ENCODE assay signal across 15 cellular contexts in genomic region chr22:39188809-39189208, GRCh38. TPM values are rescaled to one million over a fixed set of nuclear protein-coding genes. Genes with fewer than 3 reads are reported as not detected.
DNase-seq lines count a peak whose midpoint lies in the region; ATAC-seq and TF ChIP-seq lines count a peak whose summit lies in the region.
"Had no signal": no experiment of that assay in that cellular context is flagged by ENCODE, and none has a peak within 500 bp of the region (broad histone marks: within the 10 kb centered on the region; RNA-seq: fewer than 3 reads in every experiment).

No MANE protein-coding gene starts in this region.

- H2BK15ac ChIP-seq in neuronal stem cell (ENCODE audit: low read length), result no peak overlapping the region

- H2AFZ ChIP-seq in neuronal stem cell (ENCODE audit: low read length), result no peak overlapping the region

- no peak overlapping the region for H3K4ac ChIP-seq in neuronal stem cell (ENCODE audit: low read length)

- no peak overlapping the region for H3K23ac ChIP-seq in neuronal stem cell (ENCODE audit: low read depth, low read length, poor library complexity)

- no peak overlapping the region for H3K4me3 ChIP-seq in RWPE2 (ENCODE audit: severe bottlenecking)
- no peak overlapping the region for H3K4me3 ChIP-seq in coronary artery
- no peak overlapping the region for H3K4me3 ChIP-seq in lower lobe of right lung
- H3K4me3 ChIP-seq in spleen, result no peak overlapping the region
- no peak overlapping the region for H3K4me3 ChIP-seq in left ventricle myocardium inferior
- H3K4me3 ChIP-seq in neuronal stem cell (ENCODE audit: low read length in 2 of 2), result no peak overlapping the region
- H3K4me3 ChIP-seq: BLaER1 treated with 17β-estradiol and CSF1 and Interleukin-3, amounts not matched to agents 10 nM and 100 nM had no signal

- H3K27me3 ChIP-seq in RWPE2 (ENCODE audit: insufficient read depth, poor library complexity, severe bottlenecking) (no peaks in the 10 kb centered on the region), lower lobe of right lung (ENCODE audit: low read depth) (no peaks in the 10 kb centered on the region), spleen (replicated peaks in 1 of 7) (peaks cover 0 to 7% (median 0%) of the 10 kb centered on the region in 7 donors), left ventricle myocardium inferior (ENCODE audit: low read depth) (no peaks in the 10 kb centered on the region), neuronal stem cell (ENCODE audit: control insufficient read depth in 3 of 3, insufficient read depth in 3 of 3, low read depth in 1 of 3, low read length in 3 of 3) (no peaks in the 10 kb centered on the region)
- H3K27me3 ChIP-seq: BLaER1 treated with 17β-estradiol and CSF1 and Interleukin-3, amounts not matched to agents 10 nM and 100 nM had no signal

- H3K4me1 ChIP-seq in RWPE2 (ENCODE audit: insufficient read depth, poor library complexity, severe bottlenecking) (no peaks in the 10 kb centered on the region), lower lobe of right lung (peaks cover 21% of the 10 kb centered on the region), spleen (peaks cover 0 to 13% (median 3%) of the 10 kb centered on the region in 6 donors), left ventricle myocardium inferior (peaks cover 25% of the 10 kb centered on the region), neuronal stem cell (ENCODE audit: control insufficient read depth in 2 of 2, insufficient read depth in 1 of 2, low read depth in 1 of 2, low read length in 2 of 2) (peaks cover 3 to 6% of the 10 kb centered on the region in 2 donors)

- H3K36me3 ChIP-seq in RWPE2 (ENCODE audit: low read depth) (no peaks in the 10 kb centered on the region), lower lobe of right lung (no peaks in the 10 kb centered on the region), spleen (no peaks in the 10 kb centered on the region), left ventricle myocardium inferior (no peaks in the 10 kb centered on the region), neuronal stem cell (replicated peaks in 1 of 2; ENCODE audit: control insufficient read depth in 2 of 2, insufficient read depth in 2 of 2, low read length in 2 of 2) (no peaks in the 10 kb centered on the region)
- H3K36me3 ChIP-seq: BLaER1 treated with 17β-estradiol and CSF1 and Interleukin-3, amounts not matched to agents 10 nM and 100 nM had no signal

- no peak overlapping the region for H2BK12ac ChIP-seq in neuronal stem cell (ENCODE audit: low read length)

- no peak overlapping the region for H3K14ac ChIP-seq in neuronal stem cell (ENCODE audit: low read length)

- no peak overlapping the region for H2BK120ac ChIP-seq in neuronal stem cell (ENCODE audit: low read depth, low read length)

- H3K4me2 ChIP-seq in neuronal stem cell (ENCODE audit: insufficient read depth, low read length, poor library complexity, severe bottlenecking), result no peak overlapping the region
- H3K4me2 ChIP-seq: BLaER1 treated with 17β-estradiol and CSF1 and Interleukin-3, amounts not matched to agents 10 nM and 100 nM had no signal

- no peak overlapping the region for H4K91ac ChIP-seq in neuronal stem cell (ENCODE audit: low read depth, low read length, poor library complexity)

- no peaks in the 10 kb centered on the region for H3K79me1 ChIP-seq in neuronal stem cell (ENCODE audit: low read depth, low read length)

- H4K8ac ChIP-seq in neuronal stem cell (ENCODE audit: low read depth, low read length), result no peak overlapping the region

- no peak overlapping the region for H2BK5ac ChIP-seq in neuronal stem cell (ENCODE audit: low read length)

- intact Hi-C loops in lower lobe of right lung (cut with DNase I), result no loop called here
- intact Hi-C loops in spleen (cut with DNase I; ENCODE audit: low total_unique reads), result no loop called here
- intact Hi-C loops in left ventricle myocardium inferior (cut with micrococcal nuclease), result no loop called here

- ATAC-seq in RWPE2 (ENCODE audit: low read depth) (no peak), lower lobe of right lung (no peak), HG03139 (IDR thresholded peaks at IDR 0.05; ENCODE audit: unreplicated experiment) (no peak)
- ATAC-seq: CD8-positive, alpha-beta T cell had no signal

- H3K27ac ChIP-seq in RWPE2 (ENCODE audit: poor library complexity, severe bottlenecking) (no peak overlapping the region), coronary artery (no peak overlapping the region), lower lobe of right lung (no peak overlapping the region), spleen (no peak overlapping the region), left ventricle myocardium inferior (replicated peaks) (no peak overlapping the region), neuronal stem cell (replicated peaks; ENCODE audit: low read length) (no peak overlapping the region)
- H3K27ac ChIP-seq: BLaER1 treated with 17β-estradiol and CSF1 and Interleukin-3, amounts not matched to agents 10 nM and 100 nM had no signal

- DNase-seq in RWPE2 (ENCODE audit: low spot score) (peak; percentile 2), coronary artery (ENCODE audit: low spot score) (peak; percentile 36), lower lobe of right lung (peak; percentile 2), spleen (peak; percentile 6), left ventricle myocardium inferior (no peak), neuronal stem cell (ENCODE audit: low spot score) (no peak)
- DNase-seq in activated naive CD4-positive, alpha-beta T cell treated with Interleukin-2 at 50 U/mL for 16 hours, result no peak
- DNase-seq: Calu3; CD8-positive, alpha-beta T cell; DMS79 treated with DMSO at 0.1 percent for 48 hours; H9; IMR-90 had no signal

- no peak for TF ChIP-seq POLR2A in spleen (IDR thresholded peaks at IDR 0.05)

- no peak overlapping the region for H3K18ac ChIP-seq in neuronal stem cell (ENCODE audit: low read length)

- TF ChIP-seq CTCF in RWPE2 (IDR thresholded peaks at IDR 0.05; ENCODE audit: poor library complexity, severe bottlenecking) (no peak), coronary artery (IDR thresholded peaks at IDR 0.05) (no peak), lower lobe of right lung (IDR thresholded peaks at IDR 0.05) (no peak), spleen (IDR thresholded peaks at IDR 0.05 in 8 of 11, conservative IDR thresholded peaks at IDR 0.05 in 3 of 11) (no peak), left ventricle myocardium inferior (IDR thresholded peaks at IDR 0.05; ENCODE audit: borderline replicate concordance) (no peak)

- WGBS in spleen, 5 donors, result 84 to 92% (median 85%) methylated on average over 10 of the region's 10 CpGs
- WGBS in neuronal stem cell (ENCODE audit: extremely low coverage in 2 of 2, insufficient read length in 2 of 2, insufficient replicate concordance in 1 of 2), 2 donors, result no CpG with 5 or more reads among the region's 10 CpGs

- no peak overlapping the region for H3K9ac ChIP-seq in neuronal stem cell (ENCODE audit: low read depth, low read length, poor library complexity)
- H3K9ac ChIP-seq: BLaER1 treated with 17β-estradiol and CSF1 and Interleukin-3, amounts not matched to agents 10 nM and 100 nM had no signal

- H2AK5ac ChIP-seq in neuronal stem cell (ENCODE audit: low read depth, low read length), result no peak overlapping the region

- H3K9me3 ChIP-seq in RWPE2 (ENCODE audit: severe bottlenecking), result peaks cover 4% of the 10 kb centered on the region
- peaks cover 2% of the 10 kb centered on the region for H3K9me3 ChIP-seq in lower lobe of right lung
- H3K9me3 ChIP-seq in spleen, result peaks cover 0 to 14% (median 4%) of the 10 kb centered on the region in 8 donors
- H3K9me3 ChIP-seq in left ventricle myocardium inferior (replicated peaks), result peaks cover 5% of the 10 kb centered on the region
- peaks cover 5 to 9% of the 10 kb centered on the region in 2 donors for H3K9me3 ChIP-seq in neuronal stem cell (replicated peaks in 1 of 2; ENCODE audit: control insufficient read depth in 2 of 2, insufficient read depth in 1 of 2, low read depth in 1 of 2, low read length in 2 of 2)

RNA-seq across cellular contexts. Expression of gene CBX7, which starts 36.3 kb away (rescaled TPM):
- 51.1 TPM for total RNA-seq in lower lobe of right lung
- 10 to 100 TPM; 50.9 to 99.4 (median 64.6) TPM for total RNA-seq in spleen
- 10 to 100 TPM; 20.2 to 62.0 (median 26.8) TPM for polyA plus RNA-seq in spleen
- total RNA-seq in left ventricle myocardium inferior, result 85.4 TPM
- polyA plus RNA-seq in neuronal stem cell (2013, experiment 1 of 2), result 9.3 TPM
- 9.2 TPM for polyA plus RNA-seq in neuronal stem cell (2013, experiment 2 of 2)

RNA-seq across cellular contexts. Expression of gene PDGFB, which starts 56.0 kb away (rescaled TPM):
- total RNA-seq in lower lobe of right lung (30.5 TPM), spleen (10 to 100 TPM in 2 of 7 donors, 1 to 10 TPM in 5; 2.4 to 20.5 (median 9.3) TPM), left ventricle myocardium inferior (17.2 TPM)
- polyA plus RNA-seq in spleen, result 1 to 10 TPM; 1.7 to 8.2 (median 2.0) TPM
- 2.6 TPM for polyA plus RNA-seq in neuronal stem cell (2013, experiment 1 of 2)
- polyA plus RNA-seq in neuronal stem cell (2013, experiment 2 of 2), result 2.8 TPM
- total RNA-seq: B cell, IMR-90 had no signal

Comparison
In these comparisons a context has a peak if more than half of its experiments do, and no peak if none do; other contexts are left out.
1. DNase-seq: peak in RWPE2 (single experiment), coronary artery (single experiment), lower lobe of right lung (single experiment) and spleen (single experiment); none in activated naive CD4-positive, alpha-beta T cell treated with Interleukin-2 at 50 U/mL for 16 hours (single experiment), left ventricle myocardium inferior (single experiment) and neuronal stem cell (single experiment).